ENCODE assay signal across 11 cellular contexts in genomic region chr16:58236831-58237230, GRCh38. TPM values are rescaled to one million over a fixed set of nuclear protein-coding genes. Genes with fewer than 3 reads are reported as not detected.
DNase-seq lines count a peak whose midpoint lies in the region; ATAC-seq, FAIRE-seq and TF ChIP-seq lines count a peak whose summit lies in the region.
"Had no signal": no experiment of that assay in that cellular context is flagged by ENCODE, and none has a peak within 500 bp of the region (broad histone marks: within the 10 kb centered on the region; RNA-seq: fewer than 3 reads in every experiment).

No MANE protein-coding gene starts in this region.

- peak overlapping the region; percentile 80 for H3K4me3 Mint-ChIP-seq in activated CD8-positive, alpha-beta memory T cell treated with anti-CD3 and anti-CD28 coated beads, Interleukin-2, amount 10 ng/mL, durations not matched to agents 7 days and 5 days
- no peak overlapping the region for H3K4me3 Mint-ChIP-seq in natural killer cell treated with Interleukin-12 subunit alpha and Interleukin-12 subunit beta and Interleukin-15 and Interleukin-18, amount 100 ng/mL, for 72 hours

- no peak overlapping the region for H4K91ac ChIP-seq in trophoblast cell (ENCODE audit: low read depth, low read length)

- H3K4me1 Mint-ChIP-seq in activated CD8-positive, alpha-beta memory T cell treated with anti-CD3 and anti-CD28 coated beads, Interleukin-2, amount 10 ng/mL, durations not matched to agents 7 days and 5 days: peaks cover 15% of the 10 kb centered on the region
- H3K4me1 Mint-ChIP-seq in natural killer cell treated with Interleukin-12 subunit alpha and Interleukin-12 subunit beta and Interleukin-15 and Interleukin-18, amount 100 ng/mL, for 72 hours (ENCODE audit: low read depth in 2 of 2): peaks cover 11 to 13% of the 10 kb centered on the region in 2 donors

- H3K36me3 ChIP-seq in MM.1S (replicated peaks; ENCODE audit: insufficient read depth, low read length): no peaks in the 10 kb centered on the region
- H3K36me3 ChIP-seq in endothelial cell of umbilical vein (ENCODE audit: control insufficient read depth in 2 of 2, extremely low read depth in 1 of 2, insufficient read depth in 2 of 2, low read length in 2 of 2): no peaks in the 10 kb centered on the region
- H3K36me3 ChIP-seq in trophoblast cell (ENCODE audit: control insufficient read depth in 1 of 2, insufficient read depth in 2 of 2, low read length in 2 of 2): no peaks in the 10 kb centered on the region
- H3K36me3 ChIP-seq: SJCRH30 had no signal

- dilution Hi-C loops in endothelial cell of umbilical vein (cut with MboI; ENCODE audit: extremely low pct_ligation_motif_present, low sequenced_read_pairs): no loop called here

- DNase-seq in activated CD8-positive, alpha-beta memory T cell treated with anti-CD3 and anti-CD28 coated beads, Interleukin-2, amount 10 ng/mL, durations not matched to agents 7 days and 5 days: no peak
- DNase-seq in activated CD8-positive, alpha-beta memory T cell treated with anti-CD3 and anti-CD28 coated beads for 24 hours: no peak
- DNase-seq in MM.1S: no peak
- DNase-seq in endothelial cell of umbilical vein (ENCODE audit: low read depth, low spot score): no peak
- DNase-seq in trophoblast cell: peak in 1 of 2 donors; percentile 47
- DNase-seq in natural killer cell treated with Interleukin-12 subunit alpha and Interleukin-12 subunit beta and Interleukin-15 and Interleukin-18, amount 100 ng/mL, for 72 hours (ENCODE audit: low spot score): no peak

- no peaks in the 10 kb centered on the region for H3K9me2 ChIP-seq in MM.1S (replicated peaks; ENCODE audit: insufficient read depth, low read length)

- H3K79me2 ChIP-seq in MM.1S (ENCODE audit: low read length) (no peaks in the 10 kb centered on the region), endothelial cell of umbilical vein (ENCODE audit: control insufficient read depth, insufficient read depth, low read length) (no peaks in the 10 kb centered on the region), trophoblast cell (ENCODE audit: control insufficient read depth, insufficient read depth, low read length, poor library complexity) (no peaks in the 10 kb centered on the region)

- H3K4me2 ChIP-seq in MM.1S (ENCODE audit: low read depth, low read length) (peak overlapping the region; percentile 74; the same call in 1 of the 2 replicates), endothelial cell of umbilical vein (ENCODE audit: insufficient read depth, low read length) (no peak overlapping the region), trophoblast cell (ENCODE audit: low read length) (peak overlapping the region; percentile 71)

- 0 out of 2 replicates have a peak overlapping the region, but pooled peaks have one; percentile 93 for H2AFZ ChIP-seq in MM.1S (ENCODE audit: low read length)
- H2AFZ ChIP-seq in endothelial cell of umbilical vein (ENCODE audit: low read depth, low read length): peak overlapping the region; percentile 9
- no peak overlapping the region for H2AFZ ChIP-seq in trophoblast cell (ENCODE audit: insufficient read depth, low read length, poor library complexity)

- H3K9me1 ChIP-seq in endothelial cell of umbilical vein (replicated peaks; ENCODE audit: control insufficient read depth, extremely low read depth, insufficient read depth, low read length): no peaks in the 10 kb centered on the region

- H3K9ac ChIP-seq in MM.1S (ENCODE audit: low read length) (no peak overlapping the region), endothelial cell of umbilical vein (replicated peaks; ENCODE audit: extremely low read depth, insufficient read depth, low read length) (no peak overlapping the region), trophoblast cell (ENCODE audit: low read length) (no peak overlapping the region)

- H3K4me1 ChIP-seq in MM.1S (ENCODE audit: low read length): 0 out of 2 replicates have a peak, but pooled peaks cover 3% of the 10 kb centered on the region
- H3K4me1 ChIP-seq in endothelial cell of umbilical vein (ENCODE audit: control insufficient read depth, extremely low read depth, insufficient read depth, low read length): peaks cover 5% of the 10 kb centered on the region
- peaks cover 2% of the 10 kb centered on the region in 2 experiments for H3K4me1 ChIP-seq in trophoblast cell (ENCODE audit: control insufficient read depth in 1 of 2, insufficient read depth in 2 of 2, low read length in 2 of 2)
- H3K4me1 ChIP-seq: SJCRH30 had no signal

- no peak for FAIRE-seq in endothelial cell of umbilical vein (lab: Jason Lieb, UNC)

- TF ChIP-seq CTCF in MM.1S (IDR thresholded peaks at IDR 0.05; ENCODE audit: low read length) (no peak), endothelial cell of umbilical vein (IDR thresholded peaks at IDR 0.05; ENCODE audit: extremely low read depth in 1 of 2, insufficient read depth in 1 of 2, low read depth in 1 of 2, low read length in 2 of 2) (no peak)

- no peak overlapping the region for H3K14ac ChIP-seq in trophoblast cell (ENCODE audit: low read length)

- H2BK120ac ChIP-seq in trophoblast cell (ENCODE audit: insufficient read depth, low read length, poor library complexity): no peak overlapping the region

- H3K23ac ChIP-seq in trophoblast cell (ENCODE audit: low read length): no peak overlapping the region

- BruUV-seq in endothelial cell of umbilical vein (replicated peaks; lab: Mats Ljungman, UMichigan): no TSS peak

- no peak for ATAC-seq in activated CD8-positive, alpha-beta memory T cell treated with anti-CD3 and anti-CD28 coated beads, Interleukin-2, amount 10 ng/mL, durations not matched to agents 7 days and 5 days
- ATAC-seq in GM18498 (IDR thresholded peaks at IDR 0.05; ENCODE audit: unreplicated experiment) (no peak), GM18909 (IDR thresholded peaks at IDR 0.05; ENCODE audit: poor library complexity, unreplicated experiment) (no peak)
- ATAC-seq in natural killer cell treated with Interleukin-12 subunit alpha and Interleukin-12 subunit beta and Interleukin-15 and Interleukin-18, amount 100 ng/mL, for 72 hours: no peak

- no peak overlapping the region for H3K4ac ChIP-seq in trophoblast cell (ENCODE audit: low read depth, low read length)

- no peak overlapping the region for H4K12ac ChIP-seq in trophoblast cell (ENCODE audit: low read depth, low read length)

- H2AK5ac ChIP-seq in trophoblast cell (ENCODE audit: low read length): no peak overlapping the region

- peaks cover 57% of the 10 kb centered on the region for H3K27me3 Mint-ChIP-seq in activated CD8-positive, alpha-beta memory T cell treated with anti-CD3 and anti-CD28 coated beads, Interleukin-2, amount 10 ng/mL, durations not matched to agents 7 days and 5 days
- H3K27me3 Mint-ChIP-seq in natural killer cell treated with Interleukin-12 subunit alpha and Interleukin-12 subunit beta and Interleukin-15 and Interleukin-18, amount 100 ng/mL, for 72 hours: peaks cover 39 to 55% of the 10 kb centered on the region in 2 donors

- H4K20me1 ChIP-seq in MM.1S (ENCODE audit: insufficient read depth, low read length): no peaks in the 10 kb centered on the region
- H4K20me1 ChIP-seq in endothelial cell of umbilical vein (replicated peaks; ENCODE audit: control insufficient read depth, extremely low read depth, insufficient read depth, low read length): no peaks in the 10 kb centered on the region

- POLR2A ChIA-PET in endothelial cell of umbilical vein (lab: Charles Lee): no interaction called here

- no peak overlapping the region for H3K27ac Mint-ChIP-seq in activated CD8-positive, alpha-beta memory T cell treated with anti-CD3 and anti-CD28 coated beads, Interleukin-2, amount 10 ng/mL, durations not matched to agents 7 days and 5 days
- no peak overlapping the region for H3K27ac Mint-ChIP-seq in natural killer cell treated with Interleukin-12 subunit alpha and Interleukin-12 subunit beta and Interleukin-15 and Interleukin-18, amount 100 ng/mL, for 72 hours
- H3K27ac Mint-ChIP-seq: activated CD4-positive, alpha-beta memory T cell treated with anti-CD3 and anti-CD28 coated beads, Interleukin-2, amount 10 ng/mL, durations not matched to agents 7 days and 5 days had no signal

- H3K18ac ChIP-seq in trophoblast cell (ENCODE audit: low read length): no peak overlapping the region

- H3K27me3 ChIP-seq in MM.1S (replicated peaks; ENCODE audit: insufficient read depth, low read length) (no peaks in the 10 kb centered on the region), endothelial cell of umbilical vein (ENCODE audit: control insufficient read depth in 2 of 2, insufficient read depth in 2 of 2, low read length in 2 of 2) (peaks cover 21 to 28% of the 10 kb centered on the region in 2 experiments), trophoblast cell (ENCODE audit: insufficient read depth, low read length) (no peaks in the 10 kb centered on the region)

- H3K4me3 ChIP-seq in MM.1S (ENCODE audit: low read length) (no peak overlapping the region), endothelial cell of umbilical vein (replicated peaks in 1 of 3; ENCODE audit: insufficient read depth in 1 of 3, low read depth in 1 of 3, low read length in 3 of 3) (no peak overlapping the region), trophoblast cell (ENCODE audit: low read depth, low read length) (no peak overlapping the region)

- no peak for TF ChIP-seq POLR2A in endothelial cell of umbilical vein (IDR thresholded peaks at IDR 0.05; ENCODE audit: low read depth, low read length)

- intact Hi-C loops in endothelial cell of umbilical vein (cut with micrococcal nuclease): no loop called here

- H3F3A ChIP-seq in MM.1S (ENCODE audit: insufficient read depth, low read length): no peaks in the 10 kb centered on the region

- H2BK12ac ChIP-seq in trophoblast cell (ENCODE audit: low read length): no peak overlapping the region

- H3K36me3 Mint-ChIP-seq in activated CD8-positive, alpha-beta memory T cell treated with anti-CD3 and anti-CD28 coated beads, Interleukin-2, amount 10 ng/mL, durations not matched to agents 7 days and 5 days: no peaks in the 10 kb centered on the region
- H3K36me3 Mint-ChIP-seq in natural killer cell treated with Interleukin-12 subunit alpha and Interleukin-12 subunit beta and Interleukin-15 and Interleukin-18, amount 100 ng/mL, for 72 hours: no peaks in the 10 kb centered on the region

- H4K8ac ChIP-seq in trophoblast cell (ENCODE audit: low read depth, low read length): peak overlapping the region; percentile 19

- WGBS in trophoblast cell (ENCODE audit: extremely low coverage, insufficient coverage, insufficient read length): no CpG with 5 or more reads among the region's 5 CpGs

- H3K9me3 Mint-ChIP-seq in activated CD8-positive, alpha-beta memory T cell treated with anti-CD3 and anti-CD28 coated beads, Interleukin-2, amount 10 ng/mL, durations not matched to agents 7 days and 5 days (ENCODE audit: low read depth): no peaks in the 10 kb centered on the region
- no peaks in the 10 kb centered on the region for H3K9me3 Mint-ChIP-seq in natural killer cell treated with Interleukin-12 subunit alpha and Interleukin-12 subunit beta and Interleukin-15 and Interleukin-18, amount 100 ng/mL, for 72 hours
- H3K9me3 Mint-ChIP-seq: activated CD4-positive, alpha-beta memory T cell treated with anti-CD3 and anti-CD28 coated beads, Interleukin-2, amount 10 ng/mL, durations not matched to agents 7 days and 5 days had no signal

- H3K27ac ChIP-seq in MM.1S (ENCODE audit: low read length): no peak overlapping the region
- H3K27ac ChIP-seq in endothelial cell of umbilical vein (ENCODE audit: insufficient read depth, low read depth, low read length): no peak overlapping the region
- H3K27ac ChIP-seq in trophoblast cell (ENCODE audit: low read depth, low read length): no peak overlapping the region
- H3K27ac ChIP-seq: SJCRH30 had no signal

- no peaks in the 10 kb centered on the region for H3K79me1 ChIP-seq in trophoblast cell (ENCODE audit: low read length)

- H2BK5ac ChIP-seq in trophoblast cell (ENCODE audit: low read depth, low read length, poor library complexity): no peak overlapping the region

- CTCF ChIA-PET in activated CD8-positive, alpha-beta memory T cell treated with anti-CD3 and anti-CD28 coated beads, Interleukin-2, amount 10 ng/mL, durations not matched to agents 7 days and 5 days (lab: Charles Lee): no interaction called here
- CTCF ChIA-PET in endothelial cell of umbilical vein (lab: Charles Lee): no interaction called here

- H3K9me3 ChIP-seq in MM.1S (replicated peaks; ENCODE audit: insufficient read depth, low read length): no peaks in the 10 kb centered on the region
- H3K9me3 ChIP-seq in endothelial cell of umbilical vein (replicated peaks; ENCODE audit: control insufficient read depth, insufficient read depth, low read length): no peaks in the 10 kb centered on the region
- no peaks in the 10 kb centered on the region for H3K9me3 ChIP-seq in trophoblast cell (ENCODE audit: insufficient read depth, low read depth, low read length)
- H3K9me3 ChIP-seq: SJCRH30 had no signal

RNA-seq across cellular contexts. Expression of gene CSNK2A2, which starts 38.9 kb away (rescaled TPM):
- 10 to 100 TPM; 57.8 to 72.5 TPM for total RNA-seq in activated CD8-positive, alpha-beta memory T cell treated with anti-CD3 and anti-CD28 coated beads, Interleukin-2, amount 10 ng/mL, durations not matched to agents 7 days and 5 days
- 113 and 125 TPM in 2 replicates for total RNA-seq in endothelial cell of umbilical vein
- 35.9 and 43.3 TPM in 2 replicates for polyA plus RNA-seq in endothelial cell of umbilical vein
- 69.1 and 72.1 TPM in 2 replicates for polyA plus RNA-seq in endothelial cell of umbilical vein (2011; cell fraction: cytosol; rRNA removed)
- 57.9 and 61.6 TPM in 2 replicates for polyA plus RNA-seq in endothelial cell of umbilical vein (2011; cell fraction: nucleus; rRNA removed)
- polyA plus RNA-seq in endothelial cell of umbilical vein (2012): 93.4 and 105 TPM in 2 replicates
- 137 and 146 TPM in 2 replicates for polyA minus RNA-seq in endothelial cell of umbilical vein
- 55.8 TPM for polyA minus RNA-seq in endothelial cell of umbilical vein (2011; cell fraction: cytosol; rRNA and poly(A)+ RNA removed)
- 42.5 and 56.7 TPM in 2 replicates for polyA minus RNA-seq in endothelial cell of umbilical vein (2011; cell fraction: nucleus; rRNA and poly(A)+ RNA removed)
- polyA plus RNA-seq in trophoblast cell (2013): 118 and 120 TPM in 2 replicates
- 10 to 100 TPM; 72.6 to 84.5 TPM for total RNA-seq in natural killer cell treated with Interleukin-12 subunit alpha and Interleukin-12 subunit beta and Interleukin-15 and Interleukin-18, amount 100 ng/mL, for 72 hours

RNA-seq across cellular contexts. Expression of gene PRSS54, which starts 58.0 kb away (rescaled TPM):
- total RNA-seq in activated CD8-positive, alpha-beta memory T cell treated with anti-CD3 and anti-CD28 coated beads, Interleukin-2, amount 10 ng/mL, durations not matched to agents 7 days and 5 days: not detected
- total RNA-seq in endothelial cell of umbilical vein: not detected in 2 replicates
- polyA plus RNA-seq in endothelial cell of umbilical vein: not detected in 2 replicates
- not detected in 2 replicates for polyA plus RNA-seq in endothelial cell of umbilical vein (2011; cell fraction: cytosol; rRNA removed)
- polyA plus RNA-seq in endothelial cell of umbilical vein (2011; cell fraction: nucleus; rRNA removed): not detected in 2 replicates
- not detected in 2 replicates for polyA plus RNA-seq in endothelial cell of umbilical vein (2012)
- not detected in 2 replicates for polyA minus RNA-seq in endothelial cell of umbilical vein
- polyA minus RNA-seq in endothelial cell of umbilical vein (2011; cell fraction: cytosol; rRNA and poly(A)+ RNA removed): not detected
- not detected in 2 replicates for polyA minus RNA-seq in endothelial cell of umbilical vein (2011; cell fraction: nucleus; rRNA and poly(A)+ RNA removed)
- not detected in 2 replicates for polyA plus RNA-seq in trophoblast cell (2013)
- not detected for total RNA-seq in natural killer cell treated with Interleukin-12 subunit alpha and Interleukin-12 subunit beta and Interleukin-15 and Interleukin-18, amount 100 ng/mL, for 72 hours
- total RNA-seq: activated CD4-positive, alpha-beta memory T cell treated with anti-CD3 and anti-CD28 coated beads, Interleukin-2, amount 10 ng/mL, durations not matched to agents 7 days and 5 days; lung microvascular endothelial cell; SJCRH30 had no signal
